Comparison of ENCODE assay signal across 33 cellular contexts in genomic region chr4:16322183-16322582, GRCh38.
A peak's percentile ranks its signal among the peaks of the same experiment; 100 is the strongest.
DNase-seq lines count a peak whose midpoint lies in the region; ATAC-seq, FAIRE-seq and TF ChIP-seq lines count a peak whose summit lies in the region.
"Had no signal": no experiment of that assay in that cellular context is flagged by ENCODE, and none has a peak within 500 bp of the region (broad histone marks: within the 10 kb centered on the region; RNA-seq: fewer than 3 reads in every experiment).

No MANE protein-coding gene starts in this region.

- H3K23me2 ChIP-seq in H1 (ENCODE audit: low read depth, low read length), result no peaks in the 10 kb centered on the region; the same call in 1 of the 2 replicates

- H2AFZ ChIP-seq in H1 (ENCODE audit: low read length) (no peak overlapping the region), neural cell (ENCODE audit: low read depth, low read length) (no peak overlapping the region)

- H3K4me3 ChIP-seq in H1 (ENCODE audit: extremely low read depth in 1 of 4, insufficient read depth in 2 of 4, low read depth in 3 of 4, low read length in 4 of 4) (no peak overlapping the region), neural cell (ENCODE audit: low read length) (no peak overlapping the region)
- H3K4me3 ChIP-seq: A549; BLaER1; BLaER1 treated with 17β-estradiol and CSF1 and Interleukin-3, amounts not matched to agents 10 nM and 100 nM had no signal

- H3K36me3 ChIP-seq in H1 (ENCODE audit: control insufficient read depth in 2 of 4, insufficient read depth in 4 of 4, low read length in 3 of 4) (no peaks in the 10 kb centered on the region), neural cell (ENCODE audit: insufficient read depth, low read length) (no peaks in the 10 kb centered on the region)
- H3K36me3 ChIP-seq: BE2C; BLaER1; BLaER1 treated with 17β-estradiol and CSF1 and Interleukin-3, amounts not matched to agents 10 nM and 100 nM had no signal

- no peak for ATAC-seq in HG02852 (IDR thresholded peaks at IDR 0.05; ENCODE audit: unreplicated experiment)
- ATAC-seq: A549; CD8-positive, alpha-beta T cell had no signal

- peak overlapping the region; percentile 11 for H3K14ac ChIP-seq in H1 (ENCODE audit: insufficient read length)

- no peak overlapping the region for H3K18ac ChIP-seq in H1 (ENCODE audit: extremely low read depth, low read length)

- H2AK5ac ChIP-seq in H1 (ENCODE audit: low read depth, low read length), result no peak overlapping the region

- H3K9me2 ChIP-seq in neural cell (ENCODE audit: insufficient read depth, low read length), result no peaks in the 10 kb centered on the region

- WGBS in H1 (ENCODE audit: extremely low coverage in 1 of 2, insufficient coverage in 1 of 2, insufficient read length in 1 of 2, insufficient replicate concordance in 2 of 2, low coverage in 1 of 2, low lambda C conversion rate in 2 of 2, missing lambda C conversion rate in 1 of 2), 2 experiments, result 43% methylated on average over 1 of the region's 1 CpG; no CpG with 5 or more reads in 1 of the 2 experiments

- no peak for TF ChIP-seq POLR2A in H1 (IDR thresholded peaks at IDR 0.05; ENCODE audit: control extremely low read depth in 1 of 2, low read depth in 2 of 2, low read length in 2 of 2)

- H4K5ac ChIP-seq in H1 (ENCODE audit: insufficient read length, low read depth, low read length), result no peak overlapping the region

- no peak overlapping the region for H2BK5ac ChIP-seq in H1 (ENCODE audit: low read depth, low read length)

- no peaks in the 10 kb centered on the region for H4K20me1 ChIP-seq in H1 (replicated peaks in 1 of 2; ENCODE audit: control insufficient read depth in 1 of 2, insufficient read depth in 2 of 2, low read length in 2 of 2)
- no peaks in the 10 kb centered on the region for H4K20me1 ChIP-seq in neural cell (ENCODE audit: insufficient read depth)
- H4K20me1 ChIP-seq: BLaER1; BLaER1 treated with 17β-estradiol and CSF1 and Interleukin-3, amounts not matched to agents 10 nM and 100 nM had no signal

- H3K9me3 ChIP-seq in H1 (ENCODE audit: insufficient read depth in 2 of 2, low read depth in 1 of 2, low read length in 1 of 2) (no peaks in the 10 kb centered on the region), neural cell (ENCODE audit: low read length) (no peaks in the 10 kb centered on the region)
- H3K9me3 ChIP-seq: A549, BE2C, Caco-2 had no signal

- H4K91ac ChIP-seq in H1 (replicated peaks; ENCODE audit: insufficient read length, low read length), result no peak overlapping the region

- H3K27ac ChIP-seq in H1 (ENCODE audit: low read depth, low read length) (no peak overlapping the region), neural cell (ENCODE audit: low read length) (peak overlapping the region; percentile 15)
- H3K27ac ChIP-seq: 22Rv1; A549; BLaER1; BLaER1 treated with 17β-estradiol and CSF1 and Interleukin-3, amounts not matched to agents 10 nM and 100 nM; C4-2B had no signal

- peak; percentile 8 for DNase-seq in NCI-H82 (lab: John Stamatoyannopoulos, UW)
- no peak for DNase-seq in NCI-H82 treated with DMSO at 0.1 percent for 48 hours (lab: John Stamatoyannopoulos, UW; ENCODE audit: unreplicated experiment)
- no peak for DNase-seq in H1 (ENCODE audit: low read depth in 1 of 2, low spot score in 2 of 2)
- no peak for DNase-seq in NCI-H1092 (lab: John Stamatoyannopoulos, UW)
- DNase-seq: 8988T; ACHN; AML-193; BE2C; C1 segment of cervical spinal cord; Caco-2; Calu3; CD4-positive, alpha-beta memory T cell; CD4-positive, alpha-beta T cell; CD4-positive, CD25-positive, alpha-beta regulatory T cell; CD8-positive, alpha-beta memory T cell; CD8-positive, alpha-beta T cell; COR-L47; DMS 273 treated with DMSO at 0.1 percent for 48 hours; DMS153; DMS53; DMS79; DMS79 treated with DMSO at 0.1 percent for 48 hours; DND-41; EL had no signal

- H4K8ac ChIP-seq in H1 (ENCODE audit: extremely low read depth, insufficient read depth, low read length), result no peak overlapping the region

- FAIRE-seq in H1 (lab: Jason Lieb, UNC), result no peak
- FAIRE-seq: A204.1, A549, D721Med had no signal

- no peak overlapping the region for H3K4me2 ChIP-seq in H1 (ENCODE audit: insufficient read depth in 1 of 2, low read depth in 2 of 2, low read length in 2 of 2)
- peak overlapping the region; percentile 45 for H3K4me2 ChIP-seq in neural cell (ENCODE audit: low read length)
- H3K4me2 ChIP-seq: A549; BLaER1; BLaER1 treated with 17β-estradiol and CSF1 and Interleukin-3, amounts not matched to agents 10 nM and 100 nM had no signal

- H2BK15ac ChIP-seq in H1 (ENCODE audit: low read length), result no peak overlapping the region

- TF ChIP-seq EP300 in H1 (IDR thresholded peaks at IDR 0.05; ENCODE audit: borderline replicate concordance in 1 of 2, low read depth in 2 of 2, low read length in 2 of 2) (no peak), neural cell (conservative IDR thresholded peaks at IDR 0.05; ENCODE audit: poor library complexity, severe bottlenecking) (peak; percentile 54)

- H2BK12ac ChIP-seq in H1 (ENCODE audit: low read depth, low read length), result no peak overlapping the region

- no peak overlapping the region for H2BK20ac ChIP-seq in H1 (ENCODE audit: low read length)

- H3K4me1 ChIP-seq in H1 (replicated peaks in 1 of 4; ENCODE audit: control insufficient read depth in 3 of 4, insufficient read depth in 4 of 4, low read length in 3 of 4), result 0 out of 7 replicates have a peak, but pooled peaks cover 0 to 3% (median 0%) of the 10 kb centered on the region in 4 experiments
- H3K4me1 ChIP-seq: A549; BE2C; BLaER1; BLaER1 treated with 17β-estradiol and CSF1 and Interleukin-3, amounts not matched to agents 10 nM and 100 nM; Caco-2 had no signal

- H3K9ac ChIP-seq in H1 (replicated peaks in 1 of 4; ENCODE audit: extremely low read depth in 1 of 4, low read depth in 3 of 4, low read length in 3 of 4) (no peak overlapping the region), neural cell (ENCODE audit: low read length) (no peak overlapping the region)
- H3K9ac ChIP-seq: BLaER1; BLaER1 treated with 17β-estradiol and CSF1 and Interleukin-3, amounts not matched to agents 10 nM and 100 nM had no signal

- TF ChIP-seq CTCF in H1 (IDR thresholded peaks at IDR 0.05; ENCODE audit: control extremely low read depth in 1 of 3, insufficient read depth in 1 of 3, low read depth in 1 of 3, low read length in 3 of 3), result no peak
- no peak for TF ChIP-seq CTCF in neural cell (IDR thresholded peaks at IDR 0.05; ENCODE audit: poor library complexity, severe bottlenecking)

- H3K4ac ChIP-seq in H1 (replicated peaks; ENCODE audit: insufficient read length, low read depth, low read length), result peak overlapping the region; percentile 51

- no peaks in the 10 kb centered on the region for H3K79me1 ChIP-seq in H1 (ENCODE audit: low read depth, low read length)

- no peak overlapping the region for H3K23ac ChIP-seq in H1 (ENCODE audit: insufficient read length)

- TF ChIP-seq RAD21 in H1 (IDR thresholded peaks at IDR 0.05 in 1 of 2, conservative IDR thresholded peaks at IDR 0.05 in 1 of 2; ENCODE audit: low read depth in 2 of 2, low read length in 2 of 2), result no peak
- no peak for TF ChIP-seq RAD21 in neural cell (conservative IDR thresholded peaks at IDR 0.05)

- H3K79me2 ChIP-seq in H1 (ENCODE audit: control insufficient read depth in 1 of 2, insufficient read depth in 2 of 2, low read length in 2 of 2) (no peaks in the 10 kb centered on the region), neural cell (replicated peaks; ENCODE audit: insufficient read depth, low read length) (no peaks in the 10 kb centered on the region)

- CTCF ChIA-PET in H1 (lab: Charles Lee; ENCODE audit: partially characterized antibody), result interaction anchor here (1.4 kb wide), 1 partner anchor 122 kb away, joined by 3 read pairs; no protein-coding TSS in a partner anchor

- POLR2A ChIA-PET in H1 (lab: Charles Lee; ENCODE audit: partially characterized antibody), result interaction anchor here (1.0 kb wide), 1 partner anchor 41 kb away, joined by 3 read pairs; no protein-coding TSS in a partner anchor

- no peaks in the 10 kb centered on the region for H3F3A ChIP-seq in neural cell (ENCODE audit: insufficient read depth, low read length, poor library complexity, severe bottlenecking)

- H2BK120ac ChIP-seq in H1 (replicated peaks; ENCODE audit: low read depth, low read length), result no peak overlapping the region

- H3K27me3 ChIP-seq in H1 (replicated peaks in 1 of 4; ENCODE audit: control insufficient read depth in 3 of 4, extremely low read depth in 1 of 4, insufficient read depth in 3 of 4, low read length in 3 of 4) (no peaks in the 10 kb centered on the region; a peak in 1 of 7 replicates), neural cell (ENCODE audit: insufficient read depth, low read depth, low read length) (no peaks in the 10 kb centered on the region)
- H3K27me3 ChIP-seq: BE2C; BLaER1; BLaER1 treated with 17β-estradiol and CSF1 and Interleukin-3, amounts not matched to agents 10 nM and 100 nM had no signal

- no peak overlapping the region for H3K56ac ChIP-seq in H1 (replicated peaks; ENCODE audit: insufficient read length, low read depth, low read length)

TF ChIP-seq in H1, 55 proteins besides CTCF, POLR2A, EP300 and RAD21 (continues in another document):
- TF ChIP-seq PHF8 (conservative IDR thresholded peaks at IDR 0.05; ENCODE audit: low read depth, low read length) (no peak), ATF3 (IDR thresholded peaks at IDR 0.05; ENCODE audit: insufficient read depth, low read depth, low read length) (no peak), NRF1 (IDR thresholded peaks at IDR 0.05; ENCODE audit: low read depth, low read length) (no peak), ASH2L (IDR thresholded peaks at IDR 0.05; ENCODE audit: low read length) (no peak), KDM5A (IDR thresholded peaks at IDR 0.05; ENCODE audit: low read length) (no peak), SP4 (IDR thresholded peaks at IDR 0.05; ENCODE audit: low read length) (no peak), GTF2F1 (IDR thresholded peaks at IDR 0.05; ENCODE audit: borderline replicate concordance, low read depth, low read length) (no peak)

TF ChIP-seq in neural cell, 6 proteins besides CTCF, POLR2A, EP300 and RAD21 (continues in another document):
- TF ChIP-seq POLR2AphosphoS5 (IDR thresholded peaks at IDR 0.05), result peak; percentile 53
